9 cellular contexts compared by ENCODE assay signal in the genomic region with DNA sequence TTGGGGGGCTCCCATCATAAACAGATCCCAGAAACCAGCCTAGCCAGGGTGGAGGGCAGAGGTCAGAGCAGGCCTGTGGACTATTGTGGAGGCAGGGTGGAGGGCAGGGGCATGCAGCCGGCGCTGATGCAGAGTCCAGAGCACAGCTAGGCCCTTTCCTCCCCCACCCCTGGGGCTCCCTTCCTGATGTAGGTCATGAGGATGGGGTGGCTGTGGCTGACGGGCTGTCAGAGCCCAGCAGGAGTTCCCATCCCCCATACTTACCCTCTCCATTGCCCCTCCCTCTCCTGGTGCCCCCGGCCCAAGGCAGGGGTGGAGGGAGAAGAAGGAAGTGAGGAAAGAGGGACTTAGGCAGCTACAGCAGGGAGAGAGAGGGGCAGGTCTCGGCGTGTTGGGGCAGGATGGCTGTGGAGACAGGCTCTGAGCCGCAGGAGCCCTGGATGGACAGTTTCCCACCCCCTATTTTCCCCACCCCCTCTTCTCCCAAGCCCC. TPM values are rescaled to one million over a fixed set of nuclear protein-coding genes. Genes with fewer than 3 reads are reported as not detected.
DNase-seq lines count a peak whose midpoint lies in the region; ATAC-seq and TF ChIP-seq lines count a peak whose summit lies in the region.
"Had no signal": no experiment of that assay in that cellular context is flagged by ENCODE, and none has a peak within 500 bp of the region (broad histone marks: within the 10 kb centered on the region; RNA-seq: fewer than 3 reads in every experiment).

No MANE protein-coding gene starts in this region.

- H3K4ac ChIP-seq in neuronal stem cell (ENCODE audit: low read length) = no peak overlapping the region

- H3K27ac Mint-ChIP-seq in central memory CD8-positive, alpha-beta T cell (ENCODE audit: low read depth) = peak overlapping the region; percentile 23

- peak overlapping the region; percentile 31 for H3K27ac ChIP-seq in neuronal stem cell (replicated peaks; ENCODE audit: low read length)

- peaks cover 33% of the 10 kb centered on the region for H3K4me1 Mint-ChIP-seq in central memory CD8-positive, alpha-beta T cell

- peak overlapping the region; percentile 83 for H3K9ac ChIP-seq in neuronal stem cell (ENCODE audit: low read depth, low read length, poor library complexity)

- peaks cover 10% of the 10 kb centered on the region for H3K36me3 Mint-ChIP-seq in central memory CD8-positive, alpha-beta T cell (ENCODE audit: insufficient read depth)

- in situ Hi-C loops in GM13976 (cut with MboI; ENCODE audit: low sequenced_read_pairs, unreplicated experiment) = no loop called here

- no peaks in the 10 kb centered on the region for H3K27me3 Mint-ChIP-seq in central memory CD8-positive, alpha-beta T cell

- H2BK120ac ChIP-seq in neuronal stem cell (ENCODE audit: low read depth, low read length) = no peak overlapping the region

- no peaks in the 10 kb centered on the region for H3K9me3 Mint-ChIP-seq in central memory CD8-positive, alpha-beta T cell

- peaks cover 38 to 58% of the 10 kb centered on the region in 2 donors for H3K4me1 ChIP-seq in neuronal stem cell (ENCODE audit: control insufficient read depth in 2 of 2, insufficient read depth in 1 of 2, low read depth in 1 of 2, low read length in 2 of 2)

- no peak for ATAC-seq in central memory CD8-positive, alpha-beta T cell (replicated peaks; ENCODE audit: extremely low read depth, poor library complexity, severe bottlenecking)
- ATAC-seq in GM18517 (IDR thresholded peaks at IDR 0.05; ENCODE audit: unreplicated experiment) = no peak

- H4K91ac ChIP-seq in neuronal stem cell (ENCODE audit: low read depth, low read length, poor library complexity) = peak overlapping the region; percentile 13

- H3K4me3 Mint-ChIP-seq in central memory CD8-positive, alpha-beta T cell = peak overlapping the region; percentile 47

- H2AFZ ChIP-seq in neuronal stem cell (ENCODE audit: low read length) = peak overlapping the region; percentile 65

- WGBS in neuronal stem cell (ENCODE audit: extremely low coverage in 2 of 2, insufficient read length in 2 of 2, insufficient replicate concordance in 1 of 2), 2 donors = no CpG with 5 or more reads among the region's 7 CpGs

- H3K4me3 ChIP-seq in GM12875 (ENCODE audit: low read depth, low read length) (peak overlapping the region; percentile 65), neuronal stem cell (ENCODE audit: low read length in 2 of 2) (peak overlapping the region in 1 of 2 donors; percentile 68)

- peaks cover 4 to 9% of the 10 kb centered on the region in 2 donors for H3K36me3 ChIP-seq in neuronal stem cell (replicated peaks in 1 of 2; ENCODE audit: control insufficient read depth in 2 of 2, insufficient read depth in 2 of 2, low read length in 2 of 2)

- peaks cover 4% of the 10 kb centered on the region for H3K79me1 ChIP-seq in neuronal stem cell (ENCODE audit: low read depth, low read length)

- H3K27me3 ChIP-seq in neuronal stem cell (ENCODE audit: control insufficient read depth in 3 of 3, insufficient read depth in 3 of 3, low read depth in 1 of 3, low read length in 3 of 3) = peaks cover 0 to 12% (median 0%) of the 10 kb centered on the region in 3 experiments

- H3K14ac ChIP-seq in neuronal stem cell (ENCODE audit: low read length) = no peak overlapping the region

- H2AK5ac ChIP-seq in neuronal stem cell (ENCODE audit: low read depth, low read length) = peak overlapping the region; percentile 79

- TF ChIP-seq CTCF in GM12875 (IDR thresholded peaks at IDR 0.05; ENCODE audit: borderline replicate concordance, insufficient read depth, low read depth, low read length) = no peak
- TF ChIP-seq CTCF in GM13976 (IDR thresholded peaks at IDR 0.05; ENCODE audit: borderline replicate concordance, control extremely low read depth, extremely low read depth, insufficient read depth, missing control alignments) = no peak

- DNase-seq in NCI-H2171 treated with DMSO at 0.1 percent for 48 hours (lab: John Stamatoyannopoulos, UW) = peak; percentile 83
- DNase-seq in central memory CD8-positive, alpha-beta T cell (ENCODE audit: low spot score in 2 of 2) = no peak
- no peak for DNase-seq in neuronal stem cell (ENCODE audit: low spot score)
- DNase-seq in occipital lobe (lab: John Stamatoyannopoulos, UW) = no peak
- no peak for DNase-seq in GM13976 (ENCODE audit: low spot score)
- DNase-seq: NCI-H748 treated with DMSO at 0.1 percent for 48 hours had no signal

- H3K23ac ChIP-seq in neuronal stem cell (ENCODE audit: low read depth, low read length, poor library complexity) = peak overlapping the region; percentile 25

- H4K8ac ChIP-seq in neuronal stem cell (ENCODE audit: low read depth, low read length) = no peak overlapping the region

- peak overlapping the region; percentile 80 for H3K18ac ChIP-seq in neuronal stem cell (ENCODE audit: low read length)

- peak overlapping the region; percentile 75 for H3K4me2 ChIP-seq in neuronal stem cell (ENCODE audit: insufficient read depth, low read length, poor library complexity, severe bottlenecking)

- H3K9me3 ChIP-seq in neuronal stem cell (replicated peaks in 1 of 2; ENCODE audit: control insufficient read depth in 2 of 2, insufficient read depth in 1 of 2, low read depth in 1 of 2, low read length in 2 of 2) = no peaks in the 10 kb centered on the region

- H2BK5ac ChIP-seq in neuronal stem cell (ENCODE audit: low read length) = peak overlapping the region; percentile 87

- no peak overlapping the region for H2BK12ac ChIP-seq in neuronal stem cell (ENCODE audit: low read length)

- peak overlapping the region; percentile 51 for H2BK15ac ChIP-seq in neuronal stem cell (ENCODE audit: low read length)

RNA-seq across cellular contexts. Expression of gene ZNF385A, which starts 5.7 kb away (rescaled TPM):
- polyA plus RNA-seq in neuronal stem cell (2013, experiment 1 of 2) = 60.0 TPM
- polyA plus RNA-seq in neuronal stem cell (2013, experiment 2 of 2) = 56.5 TPM
- 1.1 TPM for total RNA-seq in occipital lobe

RNA-seq across cellular contexts. Expression of gene GPR84, which starts 25.9 kb away (rescaled TPM):
- polyA plus RNA-seq in neuronal stem cell (2013, experiment 1 of 2) = 0.03 TPM
- polyA plus RNA-seq in neuronal stem cell (2013, experiment 2 of 2) = 0.04 TPM
- total RNA-seq in occipital lobe = 0.16 TPM
- total RNA-seq: fibroblast of lung had no signal

RNA-seq across cellular contexts. Expression of gene ITGA5, which starts 28.8 kb away (rescaled TPM):
- 37.3 TPM for polyA plus RNA-seq in neuronal stem cell (2013, experiment 1 of 2)
- polyA plus RNA-seq in neuronal stem cell (2013, experiment 2 of 2) = 38.6 TPM
- total RNA-seq in occipital lobe = 5.1 TPM
